In the genomic region with DNA sequence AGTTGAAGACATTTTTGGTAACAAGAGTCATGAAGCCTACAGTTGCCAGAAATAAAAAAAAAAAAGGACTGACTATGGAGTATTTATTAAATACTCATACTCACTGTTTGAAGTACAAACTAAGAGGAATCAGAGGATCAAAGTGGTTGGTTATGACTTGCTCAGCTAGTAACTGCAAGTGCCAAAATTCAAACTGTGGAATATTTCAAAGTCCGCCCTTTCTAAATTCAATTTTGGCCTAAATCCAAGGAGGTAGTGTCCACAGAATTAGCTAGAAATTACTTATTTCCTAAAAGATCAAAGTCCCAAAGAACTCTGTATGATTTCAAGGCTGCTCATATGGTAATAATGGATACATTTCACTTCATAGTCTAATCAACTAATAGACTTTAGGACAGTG, we compare ENCODE assay signal across 24 cellular contexts.
DNase-seq lines count a peak whose midpoint lies in the region; ATAC-seq, FAIRE-seq and TF ChIP-seq lines count a peak whose summit lies in the region.
"Had no signal": no experiment of that assay in that cellular context is flagged by ENCODE, and none has a peak within 500 bp of the region (broad histone marks: within the 10 kb centered on the region; RNA-seq: fewer than 3 reads in every experiment).

No MANE protein-coding gene starts in this region.

- no peak overlapping the region for H3K4me2 ChIP-seq in HepG2 (ENCODE audit: low read depth, low read length)
- H3K4me2 ChIP-seq: BLaER1 had no signal

- H3K36me3 ChIP-seq in liver (ENCODE audit: control insufficient read depth in 4 of 4, insufficient read depth in 3 of 4, low read depth in 1 of 4, low read length in 3 of 4) (no peaks in the 10 kb centered on the region), HepG2 (replicated peaks in 1 of 2; ENCODE audit: control insufficient read depth in 1 of 2, insufficient read depth in 2 of 2, low read length in 2 of 2) (no peaks in the 10 kb centered on the region), psoas muscle (ENCODE audit: insufficient read depth in 1 of 2, low read depth in 1 of 2) (no peaks in the 10 kb centered on the region), transverse colon (no peaks in the 10 kb centered on the region)
- H3K36me3 ChIP-seq: BLaER1, SJCRH30 had no signal

- TF ChIP-seq RAD21 in liver (IDR thresholded peaks at IDR 0.05) (no peak), HepG2 (CRISPR knock-in tag; IDR thresholded peaks at IDR 0.05) (no peak)

- H3K4me1 ChIP-seq in liver (ENCODE audit: control insufficient read depth in 4 of 4, insufficient read depth in 4 of 4, low read length in 3 of 4) (peaks cover 4 to 45% (median 27%) of the 10 kb centered on the region in 4 donors), HepG2 (ENCODE audit: insufficient read depth, low read length) (no peaks in the 10 kb centered on the region), psoas muscle (peaks cover 48% of the 10 kb centered on the region), transverse colon (peaks cover 8 to 27% (median 12%) of the 10 kb centered on the region in 4 donors)
- H3K4me1 ChIP-seq: BLaER1, SJCRH30 had no signal

- 38% methylated on average over 1 of the region's 1 CpG for WGBS in liver
- WGBS in HepG2 (ENCODE audit: low lambda C conversion rate), result 73% methylated on average over 1 of the region's 1 CpG
- 47 to 66% (median 48%) methylated on average over 1 of the region's 1 CpG for WGBS in psoas muscle, 3 donors
- 33 to 62% methylated on average over 1 of the region's 1 CpG for WGBS in transverse colon (ENCODE audit: low coverage in 1 of 2), 2 donors

- TF ChIP-seq EP300 in HepG2 (IDR thresholded peaks at IDR 0.05; ENCODE audit: low read depth in 2 of 2, low read length in 2 of 2) (no peak), HepG2 (CRISPR knock-in tag; IDR thresholded peaks at IDR 0.05; ENCODE audit: borderline replicate concordance) (no peak), transverse colon (IDR thresholded peaks at IDR 0.05; ENCODE audit: low read depth) (no peak)

- no peak for TF ChIP-seq POLR2A in HepG2 (IDR thresholded peaks at IDR 0.05; ENCODE audit: insufficient read depth in 1 of 2, low read depth in 2 of 2, low read length in 2 of 2)
- no peak for TF ChIP-seq POLR2A in transverse colon (IDR thresholded peaks at IDR 0.05)

- no peak overlapping the region for H2AFZ ChIP-seq in HepG2 (ENCODE audit: low read length)

- FAIRE-seq in HepG2 (lab: Jason Lieb, UNC) (no peak), islet of Langerhans (lab: Jason Lieb, UNC) (peak; percentile 38)
- FAIRE-seq: A204.1, GM19239 had no signal

- H3K4me3 ChIP-seq in liver (ENCODE audit: low read depth in 1 of 3, low read length in 3 of 3) (peak overlapping the region; percentile 7 to 47 (median 30)), HepG2 (replicated peaks in 1 of 3; ENCODE audit: insufficient read depth in 1 of 3, low read depth in 2 of 3, low read length in 3 of 3) (no peak overlapping the region), psoas muscle (no peak overlapping the region), transverse colon (no peak overlapping the region)
- H3K4me3 ChIP-seq: BLaER1, SJCRH30 had no signal

- in situ Hi-C loops in HepG2 (cut with HindIII; ENCODE audit: extremely low pct_ligation_motif_present, low pct_unique_long_range_greater_than_20kb), result no loop called here
- in situ Hi-C loops in transverse colon (cut with MboI; ENCODE audit: low pct_ligation_motif_present in 1 of 4, low pct_unique_long_range_greater_than_20kb in 1 of 4, low sequenced_read_pairs in 3 of 4), result no loop called here

- H3K27me3 ChIP-seq in liver (ENCODE audit: control insufficient read depth in 4 of 4, insufficient read depth in 4 of 4, low read length in 3 of 4) (no peaks in the 10 kb centered on the region), HepG2 (ENCODE audit: control insufficient read depth in 1 of 2, insufficient read depth in 2 of 2, low read length in 2 of 2) (no peaks in the 10 kb centered on the region), psoas muscle (ENCODE audit: insufficient read depth in 3 of 3, low read length in 2 of 3) (no peaks in the 10 kb centered on the region), transverse colon (no peaks in the 10 kb centered on the region)
- H3K27me3 ChIP-seq: BLaER1, SJCRH30 had no signal

- H3K79me2 ChIP-seq in HepG2 (ENCODE audit: insufficient read depth, low read length), result no peaks in the 10 kb centered on the region

- no peaks in the 10 kb centered on the region for H3K9me3 ChIP-seq in liver (ENCODE audit: control insufficient read depth in 4 of 4, low read length in 3 of 4)
- no peaks in the 10 kb centered on the region for H3K9me3 ChIP-seq in HepG2 (ENCODE audit: low read length)
- no peaks in the 10 kb centered on the region for H3K9me3 ChIP-seq in psoas muscle
- no peaks in the 10 kb centered on the region for H3K9me3 ChIP-seq in transverse colon
- H3K9me3 ChIP-seq: BLaER1, SJCRH30 had no signal

- DNase-seq in HepG2 (ENCODE audit: low spot score) (no peak), psoas muscle (no peak), transverse colon (no peak)
- DNase-seq: CD4-positive, alpha-beta memory T cell; DMS153; GF-D8; GOT3; KBM-7; NCI-H1417 treated with DMSO at 0.1 percent for 48 hours; NCI-H1930; NCI-H226; NCI-H524; PC-3; RPMI8226; SJCRH30 had no signal

- intact Hi-C loops in HepG2 (cut with micrococcal nuclease; ENCODE audit: unreplicated experiment), result no loop called here
- intact Hi-C loops in psoas muscle (cut with DNase I), result no loop called here
- intact Hi-C loops in transverse colon (cut with DNase I; ENCODE audit: low total_unique reads), result no loop called here

- BruUV-seq in HepG2 (replicated peaks; lab: Mats Ljungman, UMichigan), result no TSS peak

- ATAC-seq in HepG2 (no peak), psoas muscle (no peak), HG03097 (IDR thresholded peaks at IDR 0.05; ENCODE audit: low FRiP score, unreplicated experiment) (no peak), GM21723 (IDR thresholded peaks at IDR 0.05; ENCODE audit: unreplicated experiment) (no peak), HG03442 (IDR thresholded peaks at IDR 0.05; ENCODE audit: unreplicated experiment) (no peak)
- ATAC-seq: HCT116, PC-3 had no signal

- H3K9ac ChIP-seq in liver (ENCODE audit: low read depth in 1 of 2, low read length in 2 of 2) (peak overlapping the region; percentile 21 to 45), HepG2 (ENCODE audit: insufficient read depth, low read depth, low read length) (no peak overlapping the region)
- H3K9ac ChIP-seq: BLaER1 had no signal

- peak overlapping the region; percentile 79 to 80 for H3K27ac ChIP-seq in liver (ENCODE audit: low read depth in 1 of 2, low read length in 2 of 2)
- H3K27ac ChIP-seq in HepG2 (ENCODE audit: extremely low read length, insufficient read depth, low read length), result no peak overlapping the region
- H3K27ac ChIP-seq in psoas muscle, result peak overlapping the region; percentile 38
- H3K27ac ChIP-seq in transverse colon, result peak overlapping the region in 3 of 4 donors; percentile 26 to 43 (median 34)
- H3K27ac ChIP-seq: BLaER1, SJCRH30 had no signal

- CTCF ChIA-PET in HepG2 (lab: Yijun Ruan, JAX; ENCODE audit: low intra/inter-chr PET ratio, low total read pairs), result no interaction called here

- TF ChIP-seq CTCF in liver (IDR thresholded peaks at IDR 0.05; ENCODE audit: low read depth, low read length, missing input control) (no peak), HepG2 (CRISPR knock-in tag; IDR thresholded peaks at IDR 0.05) (no peak), psoas muscle (IDR thresholded peaks at IDR 0.05) (no peak), transverse colon (IDR thresholded peaks at IDR 0.05) (no peak)

- POLR2A ChIA-PET in HepG2 (lab: Yijun Ruan, JAX), result no interaction called here

- no peaks in the 10 kb centered on the region for H4K20me1 ChIP-seq in HepG2 (ENCODE audit: insufficient read depth, low read length)
- H4K20me1 ChIP-seq: BLaER1 had no signal

TF ChIP-seq in liver, 16 proteins besides CTCF, POLR2A, EP300 and RAD21 (continues in another document):
- TF ChIP-seq HNF4G (IDR thresholded peaks at IDR 0.05), result peak; percentile 65
- TF ChIP-seq NR2F2 (IDR thresholded peaks at IDR 0.05), result no peak

Comparison
In these comparisons a context has a peak if more than half of its experiments do, and no peak if none do; other contexts are left out.
1. H3K4me3 ChIP-seq: peak in liver (3 of 3); none in HepG2 (0 of 3), psoas muscle (single experiment) and transverse colon (0 of 4).